Comparison of ENCODE assay signal across 1 cellular context in the genomic region with DNA sequence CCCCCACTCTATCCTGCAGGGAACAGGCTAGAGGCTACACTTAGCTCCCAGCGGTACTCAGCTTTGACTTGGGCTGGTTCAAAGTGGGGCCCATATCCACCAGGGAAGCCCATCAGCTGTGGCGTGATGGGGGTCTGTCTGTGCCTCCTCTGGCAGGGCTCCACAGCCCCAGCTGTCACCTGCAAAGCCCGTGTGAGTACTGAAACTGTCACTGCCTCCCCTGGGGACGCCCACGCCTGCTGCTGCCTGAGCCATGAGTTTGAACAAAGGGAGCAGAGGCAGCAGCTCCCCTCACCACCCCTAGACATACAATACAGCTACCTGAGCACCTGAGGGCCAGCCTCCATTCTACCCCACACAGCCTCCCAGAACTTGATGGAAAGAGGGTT.
TF ChIP-seq lines count a peak whose summit lies in the region.

No MANE protein-coding gene starts in this region.

TF ChIP-seq in H1, 55 proteins besides CTCF, POLR2A, EP300 and RAD21:
- TF ChIP-seq PHF8 (conservative IDR thresholded peaks at IDR 0.05; ENCODE audit: low read depth, low read length) (no peak), SP2 (IDR thresholded peaks at IDR 0.05; ENCODE audit: low read length) (no peak), NANOG (IDR thresholded peaks at IDR 0.05; ENCODE audit: insufficient read depth, low read depth, low read length, poor library complexity, severe bottlenecking) (no peak), KDM5A (IDR thresholded peaks at IDR 0.05; ENCODE audit: low read length) (no peak), SP1 (IDR thresholded peaks at IDR 0.05; ENCODE audit: low read depth, low read length) (no peak), HDAC2 (IDR thresholded peaks at IDR 0.05; ENCODE audit: borderline replicate concordance in 1 of 2, low read depth in 2 of 2, low read length in 2 of 2) (no peak), RBBP5 (IDR thresholded peaks at IDR 0.05; ENCODE audit: borderline replicate concordance, low read depth, low read length) (no peak), RFX5 (IDR thresholded peaks at IDR 0.05; ENCODE audit: borderline replicate concordance, low read depth, low read length) (no peak)
- TF ChIP-seq, protein P1, sequence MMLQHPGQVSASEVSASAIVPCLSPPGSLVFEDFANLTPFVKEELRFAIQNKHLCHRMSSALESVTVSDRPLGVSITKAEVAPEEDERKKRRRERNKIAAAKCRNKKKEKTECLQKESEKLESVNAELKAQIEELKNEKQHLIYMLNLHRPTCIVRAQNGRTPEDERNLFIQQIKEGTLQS (IDR thresholded peaks at IDR 0.05; ENCODE audit: insufficient read depth, low read depth, low read length) = no peak
- TF ChIP-seq, protein P2, sequence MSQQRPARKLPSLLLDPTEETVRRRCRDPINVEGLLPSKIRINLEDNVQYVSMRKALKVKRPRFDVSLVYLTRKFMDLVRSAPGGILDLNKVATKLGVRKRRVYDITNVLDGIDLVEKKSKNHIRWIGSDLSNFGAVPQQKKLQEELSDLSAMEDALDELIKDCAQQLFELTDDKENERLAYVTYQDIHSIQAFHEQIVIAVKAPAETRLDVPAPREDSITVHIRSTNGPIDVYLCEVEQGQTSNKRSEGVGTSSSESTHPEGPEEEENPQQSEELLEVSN (IDR thresholded peaks at IDR 0.05) = no peak
- TF ChIP-seq, protein P3, sequence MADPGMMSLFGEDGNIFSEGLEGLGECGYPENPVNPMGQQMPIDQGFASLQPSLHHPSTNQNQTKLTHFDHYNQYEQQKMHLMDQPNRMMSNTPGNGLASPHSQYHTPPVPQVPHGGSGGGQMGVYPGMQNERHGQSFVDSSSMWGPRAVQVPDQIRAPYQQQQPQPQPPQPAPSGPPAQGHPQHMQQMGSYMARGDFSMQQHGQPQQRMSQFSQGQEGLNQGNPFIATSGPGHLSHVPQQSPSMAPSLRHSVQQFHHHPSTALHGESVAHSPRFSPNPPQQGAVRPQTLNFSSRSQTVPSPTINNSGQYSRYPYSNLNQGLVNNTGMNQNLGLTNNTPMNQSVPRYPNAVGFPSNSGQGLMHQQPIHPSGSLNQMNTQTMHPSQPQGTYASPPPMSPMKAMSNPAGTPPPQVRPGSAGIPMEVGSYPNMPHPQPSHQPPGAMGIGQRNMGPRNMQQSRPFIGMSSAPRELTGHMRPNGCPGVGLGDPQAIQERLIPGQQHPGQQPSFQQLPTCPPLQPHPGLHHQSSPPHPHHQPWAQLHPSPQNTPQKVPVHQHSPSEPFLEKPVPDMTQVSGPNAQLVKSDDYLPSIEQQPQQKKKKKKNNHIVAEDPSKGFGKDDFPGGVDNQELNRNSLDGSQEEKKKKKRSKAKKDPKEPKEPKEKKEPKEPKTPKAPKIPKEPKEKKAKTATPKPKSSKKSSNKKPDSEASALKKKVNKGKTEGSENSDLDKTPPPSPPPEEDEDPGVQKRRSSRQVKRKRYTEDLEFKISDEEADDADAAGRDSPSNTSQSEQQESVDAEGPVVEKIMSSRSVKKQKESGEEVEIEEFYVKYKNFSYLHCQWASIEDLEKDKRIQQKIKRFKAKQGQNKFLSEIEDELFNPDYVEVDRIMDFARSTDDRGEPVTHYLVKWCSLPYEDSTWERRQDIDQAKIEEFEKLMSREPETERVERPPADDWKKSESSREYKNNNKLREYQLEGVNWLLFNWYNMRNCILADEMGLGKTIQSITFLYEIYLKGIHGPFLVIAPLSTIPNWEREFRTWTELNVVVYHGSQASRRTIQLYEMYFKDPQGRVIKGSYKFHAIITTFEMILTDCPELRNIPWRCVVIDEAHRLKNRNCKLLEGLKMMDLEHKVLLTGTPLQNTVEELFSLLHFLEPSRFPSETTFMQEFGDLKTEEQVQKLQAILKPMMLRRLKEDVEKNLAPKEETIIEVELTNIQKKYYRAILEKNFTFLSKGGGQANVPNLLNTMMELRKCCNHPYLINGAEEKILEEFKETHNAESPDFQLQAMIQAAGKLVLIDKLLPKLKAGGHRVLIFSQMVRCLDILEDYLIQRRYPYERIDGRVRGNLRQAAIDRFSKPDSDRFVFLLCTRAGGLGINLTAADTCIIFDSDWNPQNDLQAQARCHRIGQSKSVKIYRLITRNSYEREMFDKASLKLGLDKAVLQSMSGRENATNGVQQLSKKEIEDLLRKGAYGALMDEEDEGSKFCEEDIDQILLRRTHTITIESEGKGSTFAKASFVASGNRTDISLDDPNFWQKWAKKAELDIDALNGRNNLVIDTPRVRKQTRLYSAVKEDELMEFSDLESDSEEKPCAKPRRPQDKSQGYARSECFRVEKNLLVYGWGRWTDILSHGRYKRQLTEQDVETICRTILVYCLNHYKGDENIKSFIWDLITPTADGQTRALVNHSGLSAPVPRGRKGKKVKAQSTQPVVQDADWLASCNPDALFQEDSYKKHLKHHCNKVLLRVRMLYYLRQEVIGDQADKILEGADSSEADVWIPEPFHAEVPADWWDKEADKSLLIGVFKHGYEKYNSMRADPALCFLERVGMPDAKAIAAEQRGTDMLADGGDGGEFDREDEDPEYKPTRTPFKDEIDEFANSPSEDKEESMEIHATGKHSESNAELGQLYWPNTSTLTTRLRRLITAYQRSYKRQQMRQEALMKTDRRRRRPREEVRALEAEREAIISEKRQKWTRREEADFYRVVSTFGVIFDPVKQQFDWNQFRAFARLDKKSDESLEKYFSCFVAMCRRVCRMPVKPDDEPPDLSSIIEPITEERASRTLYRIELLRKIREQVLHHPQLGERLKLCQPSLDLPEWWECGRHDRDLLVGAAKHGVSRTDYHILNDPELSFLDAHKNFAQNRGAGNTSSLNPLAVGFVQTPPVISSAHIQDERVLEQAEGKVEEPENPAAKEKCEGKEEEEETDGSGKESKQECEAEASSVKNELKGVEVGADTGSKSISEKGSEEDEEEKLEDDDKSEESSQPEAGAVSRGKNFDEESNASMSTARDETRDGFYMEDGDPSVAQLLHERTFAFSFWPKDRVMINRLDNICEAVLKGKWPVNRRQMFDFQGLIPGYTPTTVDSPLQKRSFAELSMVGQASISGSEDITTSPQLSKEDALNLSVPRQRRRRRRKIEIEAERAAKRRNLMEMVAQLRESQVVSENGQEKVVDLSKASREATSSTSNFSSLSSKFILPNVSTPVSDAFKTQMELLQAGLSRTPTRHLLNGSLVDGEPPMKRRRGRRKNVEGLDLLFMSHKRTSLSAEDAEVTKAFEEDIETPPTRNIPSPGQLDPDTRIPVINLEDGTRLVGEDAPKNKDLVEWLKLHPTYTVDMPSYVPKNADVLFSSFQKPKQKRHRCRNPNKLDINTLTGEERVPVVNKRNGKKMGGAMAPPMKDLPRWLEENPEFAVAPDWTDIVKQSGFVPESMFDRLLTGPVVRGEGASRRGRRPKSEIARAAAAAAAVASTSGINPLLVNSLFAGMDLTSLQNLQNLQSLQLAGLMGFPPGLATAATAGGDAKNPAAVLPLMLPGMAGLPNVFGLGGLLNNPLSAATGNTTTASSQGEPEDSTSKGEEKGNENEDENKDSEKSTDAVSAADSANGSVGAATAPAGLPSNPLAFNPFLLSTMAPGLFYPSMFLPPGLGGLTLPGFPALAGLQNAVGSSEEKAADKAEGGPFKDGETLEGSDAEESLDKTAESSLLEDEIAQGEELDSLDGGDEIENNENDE (IDR thresholded peaks at IDR 0.05; ENCODE audit: insufficient replicate concordance, low read length) = no peak
